1 cellular context compared by ENCODE assay signal in genomic region chr1:234326493-234327366, GRCh38.
TF ChIP-seq lines count a peak whose summit lies in the region.

No MANE protein-coding gene starts in this region.

TF ChIP-seq in HEK293, 187 proteins besides CTCF, POLR2A, EP300 and RAD21 (continued from another document and continues in another):
- TF ChIP-seq IKZF3 (tag by site-specific recombination; IDR thresholded peaks at IDR 0.05), result no peak
- TF ChIP-seq ZNF132 (tag by site-specific recombination; IDR thresholded peaks at IDR 0.05; ENCODE audit: borderline replicate concordance), result no peak
- no peak; the same call in 1 of the 2 replicates for TF ChIP-seq ZNF292 (tag by site-specific recombination; IDR thresholded peaks at IDR 0.05; ENCODE audit: borderline replicate concordance, low read depth)
- TF ChIP-seq PRDM6 (tag by site-specific recombination; IDR thresholded peaks at IDR 0.05), result no peak
- TF ChIP-seq ZSCAN4 (tag by site-specific recombination; IDR thresholded peaks at IDR 0.05), result no peak
- no peak for TF ChIP-seq ZNF488 (tag by site-specific recombination; IDR thresholded peaks at IDR 0.05)
- TF ChIP-seq INSM2 (tag by site-specific recombination; IDR thresholded peaks at IDR 0.05), result no peak
- TF ChIP-seq ZNF341 (tag by site-specific recombination; IDR thresholded peaks at IDR 0.05; ENCODE audit: low read depth), result peak; percentile 92
- no peak for TF ChIP-seq ZNF585B (tag by site-specific recombination; IDR thresholded peaks at IDR 0.05)
- no peak for TF ChIP-seq ZNF624 (tag by site-specific recombination; IDR thresholded peaks at IDR 0.05)
- TF ChIP-seq HOXC10 (CRISPR knock-in tag; IDR thresholded peaks at IDR 0.05), result no peak
- TF ChIP-seq ZNF48 (tag by site-specific recombination; IDR thresholded peaks at IDR 0.05), result no peak
- no peak for TF ChIP-seq ZNF146 (tag by site-specific recombination; IDR thresholded peaks at IDR 0.05)
- no peak for TF ChIP-seq ZNF169 (tag by site-specific recombination; IDR thresholded peaks at IDR 0.05)
- no peak for TF ChIP-seq ZNF670 (tag by site-specific recombination; IDR thresholded peaks at IDR 0.05; ENCODE audit: low read depth)
- TF ChIP-seq HOXA7 (CRISPR knock-in tag; IDR thresholded peaks at IDR 0.05; ENCODE audit: borderline replicate concordance), result no peak
- TF ChIP-seq ZSCAN16 (tag by site-specific recombination; IDR thresholded peaks at IDR 0.05), result no peak
- no peak for TF ChIP-seq ZNF404 (tag by site-specific recombination; IDR thresholded peaks at IDR 0.05)
- TF ChIP-seq PRDM4 (tag by site-specific recombination; IDR thresholded peaks at IDR 0.05), result no peak
- no peak for TF ChIP-seq ZNF391 (tag by site-specific recombination; IDR thresholded peaks at IDR 0.05; ENCODE audit: borderline replicate concordance, low read depth)
- no peak for TF ChIP-seq ELK4 (IDR thresholded peaks at IDR 0.05; ENCODE audit: borderline replicate concordance, low read depth, low read length)
- 0 out of 2 replicates have a peak, but pooled peaks have one; percentile 32 for TF ChIP-seq ZFP37 (tag by site-specific recombination; IDR thresholded peaks at IDR 0.05)
- TF ChIP-seq SCRT2 (tag by site-specific recombination; IDR thresholded peaks at IDR 0.05), result no peak
- TF ChIP-seq ZNF2 (tag by site-specific recombination; IDR thresholded peaks at IDR 0.05), result 0 out of 2 replicates have a peak, but pooled peaks have one; percentile 41
- no peak for TF ChIP-seq ZFHX2 (tag by site-specific recombination; conservative IDR thresholded peaks at IDR 0.05)
- no peak for TF ChIP-seq ZNF221 (tag by site-specific recombination; IDR thresholded peaks at IDR 0.05; ENCODE audit: borderline replicate concordance)
- TF ChIP-seq ZNF777 (tag by site-specific recombination; IDR thresholded peaks at IDR 0.05; ENCODE audit: borderline replicate concordance), result no peak
- TF ChIP-seq ZNF175 (tag by site-specific recombination; IDR thresholded peaks at IDR 0.05), result no peak
- no peak for TF ChIP-seq ZNF521 (tag by site-specific recombination; IDR thresholded peaks at IDR 0.05)
- TF ChIP-seq SCRT1 (tag by site-specific recombination; IDR thresholded peaks at IDR 0.05; ENCODE audit: borderline replicate concordance), result no peak
- TF ChIP-seq ZNF24 (tag by site-specific recombination; IDR thresholded peaks at IDR 0.05), result no peak
- TF ChIP-seq ZNF426 (tag by site-specific recombination; IDR thresholded peaks at IDR 0.05), result no peak
- peak; percentile 71 for TF ChIP-seq ZNF561 (tag by site-specific recombination; IDR thresholded peaks at IDR 0.05; ENCODE audit: borderline replicate concordance)
- TF ChIP-seq ZNF366 (tag by site-specific recombination; conservative IDR thresholded peaks at IDR 0.05), result no peak
- no peak for TF ChIP-seq ZNF26 (tag by site-specific recombination; IDR thresholded peaks at IDR 0.05)
- TF ChIP-seq MZF1 (tag by site-specific recombination; IDR thresholded peaks at IDR 0.05; ENCODE audit: borderline replicate concordance), result peak; percentile 37; the same call in 1 of the 2 replicates
- no peak for TF ChIP-seq ZFP69B (tag by site-specific recombination; IDR thresholded peaks at IDR 0.05)
- TF ChIP-seq ZNF223 (tag by site-specific recombination; IDR thresholded peaks at IDR 0.05), result no peak
- no peak for TF ChIP-seq ZNF157 (tag by site-specific recombination; IDR thresholded peaks at IDR 0.05)
- no peak for TF ChIP-seq PRDM2 (tag by site-specific recombination; IDR thresholded peaks at IDR 0.05; ENCODE audit: borderline replicate concordance)
- TF ChIP-seq PBX3 (CRISPR knock-in tag; IDR thresholded peaks at IDR 0.05), result no peak
- peak; percentile 69 for TF ChIP-seq ZIC2 (tag by site-specific recombination; IDR thresholded peaks at IDR 0.05)
- no peak for TF ChIP-seq PRDM1 (tag by site-specific recombination; IDR thresholded peaks at IDR 0.05)
